9 cellular contexts compared by ENCODE assay signal in genomic region chr16:1183235-1183907, GRCh38. TPM values are rescaled to one million over a fixed set of nuclear protein-coding genes. Genes with fewer than 3 reads are reported as not detected.
DNase-seq lines count a peak whose midpoint lies in the region; ATAC-seq, FAIRE-seq and TF ChIP-seq lines count a peak whose summit lies in the region.
"Had no signal": no experiment of that assay in that cellular context is flagged by ENCODE, and none has a peak within 500 bp of the region (broad histone marks: within the 10 kb centered on the region; RNA-seq: fewer than 3 reads in every experiment).

No MANE protein-coding gene starts in this region.

- CTCF ChIA-PET in RWPE1 (lab: Yijun Ruan, JAX) = no interaction called here

- no peaks in the 10 kb centered on the region for H3K4me1 ChIP-seq in GM23248 (ENCODE audit: insufficient read depth)
- peaks cover 0 to 78% (median 72%) of the 10 kb centered on the region in 4 donors for H3K4me1 ChIP-seq in sigmoid colon
- H3K4me1 ChIP-seq in foreskin keratinocyte = no peaks in the 10 kb centered on the region

- TF ChIP-seq EP300 in sigmoid colon (IDR thresholded peaks at IDR 0.05) = peak in 2 of 4 donors; percentile 5 to 7

- TF ChIP-seq POLR2A in sigmoid colon (IDR thresholded peaks at IDR 0.05) (no peak), GM12891 (IDR thresholded peaks at IDR 0.05; ENCODE audit: low read depth, low read length) (no peak)

- no peaks in the 10 kb centered on the region for H3F3A ChIP-seq in GM23248 (ENCODE audit: insufficient read depth)

- peak; percentile 72 for DNase-seq in GM23248
- peak; percentile 24 for DNase-seq in RWPE1 (ENCODE audit: low spot score)
- peak; percentile 30 to 89 (median 70) for DNase-seq in head of caudate nucleus
- peak; percentile 90 for DNase-seq in sigmoid colon
- no peak for DNase-seq in foreskin keratinocyte
- DNase-seq in GM12891 (ENCODE audit: insufficient read length, low spot score) = no peak
- DNase-seq in NCI-H446 (lab: John Stamatoyannopoulos, UW) = no peak
- DNase-seq in HuH-7.5 (ENCODE audit: low spot score) = no peak

- POLR2A ChIA-PET in RWPE1 (lab: Yijun Ruan, JAX; ENCODE audit: low non-redundant PET) = no interaction called here

- H3K79me2 ChIP-seq in GM23248 (ENCODE audit: insufficient read depth) = no peaks in the 10 kb centered on the region

- in situ Hi-C loops in GM23248 (cut with MboI) = no loop called here

- intact Hi-C loops in head of caudate nucleus (cut with DNase I) = no loop called here
- intact Hi-C loops in sigmoid colon (cut with DNase I) = no loop called here

- no peaks in the 10 kb centered on the region for H4K20me1 ChIP-seq in GM23248 (ENCODE audit: insufficient read depth)

- no peak for TF ChIP-seq CTCF in RWPE1 (conservative IDR thresholded peaks at IDR 0.05; ENCODE audit: low read depth)
- no peak for TF ChIP-seq CTCF in sigmoid colon (IDR thresholded peaks at IDR 0.05)
- TF ChIP-seq CTCF in foreskin keratinocyte (conservative IDR thresholded peaks at IDR 0.05) = no peak

- no peak for FAIRE-seq in GM12891 (lab: Jason Lieb, UNC)

- H3K36me3 ChIP-seq in GM23248 (ENCODE audit: low read depth) = no peaks in the 10 kb centered on the region
- H3K36me3 ChIP-seq in sigmoid colon = peaks cover 0 to 9% (median 2%) of the 10 kb centered on the region in 4 donors

- no peaks in the 10 kb centered on the region for H3K9me3 ChIP-seq in GM23248 (ENCODE audit: low read depth)
- H3K9me3 ChIP-seq in sigmoid colon = no peaks in the 10 kb centered on the region

- no peak for ATAC-seq in foreskin keratinocyte

- H3K27me3 ChIP-seq in GM23248 (replicated peaks; ENCODE audit: insufficient read depth) (no peaks in the 10 kb centered on the region), sigmoid colon (no peaks in the 10 kb centered on the region), foreskin keratinocyte (no peaks in the 10 kb centered on the region)

- H3K9me2 ChIP-seq in GM23248 (ENCODE audit: insufficient read depth) = no peaks in the 10 kb centered on the region

- H3K4me3 ChIP-seq in GM23248 (no peak overlapping the region), sigmoid colon (peak overlapping the region in 3 of 4 donors; percentile 11 to 29 (median 27))

- no peak overlapping the region for H2AFZ ChIP-seq in GM23248

- WGBS in GM23248 (ENCODE audit: low coverage in 1 of 2, low lambda C conversion rate in 2 of 2, missing lambda C conversion rate in 2 of 2), 2 experiments = 32 to 33% methylated on average over 31 to 36 of the region's 37 CpGs
- WGBS in sigmoid colon, 2 donors = 55 to 61% methylated on average over 37 of the region's 37 CpGs

- H3K9ac ChIP-seq in GM23248 = no peak overlapping the region

- no peak overlapping the region for H3K27ac ChIP-seq in GM23248
- H3K27ac ChIP-seq in RWPE1 = no peak overlapping the region
- peak overlapping the region; percentile 89 to 98 (median 96) for H3K27ac ChIP-seq in sigmoid colon
- no peak overlapping the region for H3K27ac ChIP-seq in foreskin keratinocyte

- no peak overlapping the region for H3K4me2 ChIP-seq in GM23248 (ENCODE audit: unreplicated experiment)

TF ChIP-seq in GM12891, 5 proteins besides CTCF, POLR2A, EP300 and RAD21:
- no peak for TF ChIP-seq TAF1 (IDR thresholded peaks at IDR 0.05; ENCODE audit: low read depth, low read length)
- TF ChIP-seq POLR2AphosphoS5 (IDR thresholded peaks at IDR 0.05; ENCODE audit: low read depth, low read length) = no peak
- TF ChIP-seq PAX5 (IDR thresholded peaks at IDR 0.05; ENCODE audit: insufficient read depth, low read length, severe bottlenecking) = no peak
- no peak for TF ChIP-seq SPI1 (IDR thresholded peaks at IDR 0.05; ENCODE audit: low read depth, low read length)
- TF ChIP-seq POU2F2 (IDR thresholded peaks at IDR 0.05; ENCODE audit: low read depth, low read length) = no peak
TF ChIP-seq in GM12891: peak in this region for 0.

RNA-seq across cellular contexts. Expression of gene CACNA1H, which starts 30.5 kb away (rescaled TPM):
- total RNA-seq in GM23248 (2014; rRNA removed; shearing (Covaris generic)) = 0.11 TPM in 1 of 2 replicates, not detected in the other
- polyA plus RNA-seq in GM23248 (2016; fragmentation: Nextera tagmentation; extraction: Ambion mirVana) (not detected in 2 replicates), sigmoid colon (10 to 100 TPM in 1 of 3 donors, 1 to 10 TPM in 1, under 1 TPM in 1; 0.46 to 10.1 (median 1.8) TPM), foreskin keratinocyte (not detected in 2 replicates)
- total RNA-seq in sigmoid colon (100 to 1,000 TPM in 2 of 4 donors, 10 to 100 TPM in 2; 37.0 to 181 (median 127) TPM), foreskin keratinocyte (not detected in 2 replicates)
- 0.14 TPM for polyA plus RNA-seq in GM12891 (2012; ENCODE audit: low read depth, missing spikeins)

RNA-seq across cellular contexts. Expression of gene TPSG1, which starts 41.7 kb away (rescaled TPM):
- total RNA-seq in GM23248 (2014; rRNA removed; shearing (Covaris generic)) = not detected in 2 replicates
- polyA plus RNA-seq in GM23248 (2016; fragmentation: Nextera tagmentation; extraction: Ambion mirVana) (not detected in 2 replicates), sigmoid colon (10 to 100 TPM; 21.5 to 73.9 (median 59.9) TPM), foreskin keratinocyte (not detected in 2 replicates)
- total RNA-seq in sigmoid colon (1 to 10 TPM in 1 of 4 donors, not detected in 3; 1.4 TPM), foreskin keratinocyte (not detected in 2 replicates)
- not detected for polyA plus RNA-seq in GM12891 (2012; ENCODE audit: low read depth, missing spikeins)
- total RNA-seq: glomerular endothelial cell had no signal

RNA-seq across cellular contexts. Expression of gene TPSB2, which starts 46.6 kb away (rescaled TPM):
- not detected in 2 replicates for total RNA-seq in GM23248 (2014; rRNA removed; shearing (Covaris generic))
- polyA plus RNA-seq in GM23248 (2016; fragmentation: Nextera tagmentation; extraction: Ambion mirVana) (not detected in 2 replicates), sigmoid colon (10 to 100 TPM in 2 of 3 donors, 1 to 10 TPM in 1; 7.9 to 27.6 (median 11.0) TPM), foreskin keratinocyte (not detected in 2 replicates)
- total RNA-seq in sigmoid colon (100 to 1,000 TPM in 1 of 4 donors, 10 to 100 TPM in 3; 12.2 to 182 (median 17.6) TPM), foreskin keratinocyte (not detected in 2 replicates)
- not detected for polyA plus RNA-seq in GM12891 (2012; ENCODE audit: low read depth, missing spikeins)
- total RNA-seq: glomerular endothelial cell had no signal

RNA-seq across cellular contexts. Expression of gene TPSAB1, which starts 57.1 kb away (rescaled TPM):
- total RNA-seq in GM23248 (2014; rRNA removed; shearing (Covaris generic)) = not detected in 2 replicates
- polyA plus RNA-seq in GM23248 (2016; fragmentation: Nextera tagmentation; extraction: Ambion mirVana) (not detected in 2 replicates), sigmoid colon (10 to 100 TPM in 1 of 3 donors, 1 to 10 TPM in 2; 5.1 to 25.2 (median 8.9) TPM), foreskin keratinocyte (not detected in 2 replicates)
- total RNA-seq in sigmoid colon (100 to 1,000 TPM in 1 of 4 donors, 10 to 100 TPM in 3; 10.2 to 118 (median 17.3) TPM), foreskin keratinocyte (not detected in 2 replicates)
- polyA plus RNA-seq in GM12891 (2012; ENCODE audit: low read depth, missing spikeins) = not detected
- total RNA-seq: glomerular endothelial cell had no signal

Comparison
In these comparisons a context has a peak if more than half of its experiments do, and no peak if none do; other contexts are left out.
1. DNase-seq: peak in GM23248 (single experiment), RWPE1 (single experiment), head of caudate nucleus (42 of 42) and sigmoid colon (single experiment); none in foreskin keratinocyte (0 of 2), GM12891 (single experiment), NCI-H446 (0 of 2) and HuH-7.5 (single experiment).
2. H3K27ac ChIP-seq: peak in sigmoid colon (4 of 4); none in GM23248 (single experiment), RWPE1 (single experiment) and foreskin keratinocyte (single experiment).
3. RNA of gene CACNA1H, which starts 30.5 kb away (total RNA-seq): 37.0 to 181 TPM in sigmoid colon; 0.11 TPM in GM23248 and not detected in foreskin keratinocyte; every median in the first group is over 10 times any median in the second.
4. RNA of gene TPSB2, which starts 46.6 kb away (total RNA-seq): 12.2 to 182 TPM in sigmoid colon; not detected in GM23248 and not detected in foreskin keratinocyte; every median in the first group is over 10 times any median in the second.